ENCODE assay signal across 8 cellular contexts in genomic region chr11:73760680-73761402, GRCh38. TPM values are rescaled to one million over a fixed set of nuclear protein-coding genes. Genes with fewer than 3 reads are reported as not detected.
DNase-seq lines count a peak whose midpoint lies in the region; ATAC-seq and TF ChIP-seq lines count a peak whose summit lies in the region.

Gene RAB6A, minus strand, starts transcription at chr11:73761074. Its CDS starts 439 bp downstream, at chr11:73760635.

- TF ChIP-seq CTCF in PC-9 (conservative IDR thresholded peaks at IDR 0.05): peak; percentile 35; the same call in 1 of the 2 replicates
- TF ChIP-seq CTCF in epithelial cell of proximal tubule (conservative IDR thresholded peaks at IDR 0.05; ENCODE audit: low read depth, low read length): peak; percentile 31

- intact Hi-C loops in PC-9 (cut with micrococcal nuclease; ENCODE audit: unreplicated experiment): loop anchor here (1.0 kb wide), 1 partner anchor 18 kb away; no protein-coding TSS in a partner anchor

- no peaks in the 10 kb centered on the region for H3K9me3 ChIP-seq in PC-9 (ENCODE audit: insufficient read depth, low read depth)
- H3K9me3 ChIP-seq in mucosa of rectum (ENCODE audit: control insufficient read depth in 2 of 2, low read length in 2 of 2): no peaks in the 10 kb centered on the region

- POLR2A ChIA-PET in PC-9 (lab: Charles Lee; ENCODE audit: unreplicated experiment): interaction anchor here (0.5 to 1.7 kb wide), 10 partner anchors 18 to 635 kb away, joined by 3 to 15 read pairs (median 4); partner anchors contain the start of gene MRPL48

- peaks cover 14% of the 10 kb centered on the region; the same call in 1 of the 2 replicates for H3F3A ChIP-seq in PC-9 (ENCODE audit: insufficient read depth, low read depth)

- H3K27ac ChIP-seq in PC-9: peak within 1 kb of the TSS; percentile 58
- H3K27ac ChIP-seq in mucosa of rectum (ENCODE audit: low read depth in 2 of 2, low read length in 2 of 2): peak within 1 kb of the TSS; percentile 94 to 95

- no peaks in the 10 kb centered on the region for H3K9me2 ChIP-seq in PC-9 (ENCODE audit: insufficient read depth)

- BruUV-seq in PC-9 (replicated peaks; lab: Mats Ljungman, UMichigan): no TSS peak

- H3K4me3 ChIP-seq in PC-9: peak within 1 kb of the TSS; percentile 96
- peak within 1 kb of the TSS; percentile 92 for H3K4me3 ChIP-seq in epithelial cell of proximal tubule (ENCODE audit: low read depth, low read length)
- H3K4me3 ChIP-seq in mucosa of rectum (ENCODE audit: low read length in 2 of 2): peak within 1 kb of the TSS; percentile 85 to 87

- CTCF ChIA-PET in PC-9 (lab: Charles Lee): interaction anchor here (0.6 kb wide), 1 partner anchor 26 kb away, joined by 3 read pairs; no protein-coding TSS in a partner anchor

- H4K20me1 ChIP-seq in PC-9 (ENCODE audit: insufficient read depth): peaks cover 29% of the 10 kb centered on the region

- no peaks in the 10 kb centered on the region; the same call in 1 of the 2 replicates for H3K36me3 ChIP-seq in PC-9 (ENCODE audit: low read depth)
- no peaks in the 10 kb centered on the region for H3K36me3 ChIP-seq in mucosa of rectum (ENCODE audit: control insufficient read depth in 2 of 2, insufficient read depth in 2 of 2, low read length in 2 of 2)

- peak within 1 kb of the TSS; percentile 77 for H3K4me2 ChIP-seq in PC-9

- in situ Hi-C loops in KBM-7 (cut with MboI; ENCODE audit: low pct_unique_long_range_greater_than_20kb, low sequenced_read_pairs): no loop called here

- DNase-seq in DMS79 (lab: John Stamatoyannopoulos, UW): peak; percentile 100
- peak; percentile 100 for DNase-seq in KBM-7
- peak; percentile 98 to 100 for DNase-seq in PC-9
- peak; percentile 99 for DNase-seq in activated T-cell treated with anti-CD3 and anti-CD28 coated beads, Interleukin-2, amount 50 U/mL, for 1 hour
- peak; percentile 88 for DNase-seq in epithelial cell of proximal tubule (ENCODE audit: low read depth)
- peak; percentile 99 for DNase-seq in stimulated activated CD8-positive, alpha-beta memory T cell treated with anti-CD3 and anti-CD28 coated beads, Interleukin-4, amount 100 ng/mL, for 48 hours

- peak within 1 kb of the TSS; percentile 92 to 98 for H3K9ac ChIP-seq in mucosa of rectum (ENCODE audit: low read depth in 1 of 2, low read length in 2 of 2)

- peak within 1 kb of the TSS; percentile 94 for H2AFZ ChIP-seq in PC-9

- peaks cover 47% of the 10 kb centered on the region for H3K79me2 ChIP-seq in PC-9 (ENCODE audit: low read depth)

- H3K27me3 ChIP-seq in PC-9 (ENCODE audit: insufficient read depth, low read depth) (no peaks in the 10 kb centered on the region), mucosa of rectum (ENCODE audit: control insufficient read depth in 2 of 2, insufficient read depth in 2 of 2, low read length in 2 of 2) (no peaks in the 10 kb centered on the region)

- peaks cover 24% of the 10 kb centered on the region for H3K4me1 ChIP-seq in PC-9 (replicated peaks; ENCODE audit: insufficient read depth)
- H3K4me1 ChIP-seq in mucosa of rectum (ENCODE audit: control insufficient read depth in 2 of 2, insufficient read depth in 2 of 2, low read length in 2 of 2): peaks cover 0 to 7% of the 10 kb centered on the region in 2 donors

- ATAC-seq in GM21717 (IDR thresholded peaks at IDR 0.05; ENCODE audit: unreplicated experiment): peak; percentile 90

RNA-seq across cellular contexts. Expression of gene RAB6A, which starts in this region (rescaled TPM):
- 134 and 142 TPM in 2 replicates for total RNA-seq in PC-9 (2021)
- 71.4 and 158 TPM in 2 replicates for total RNA-seq in epithelial cell of proximal tubule

Comparison
In these comparisons a context has a peak if more than half of its experiments do, and no peak if none do; other contexts are left out.
1. Peak in every context shown above with its lines: DNase-seq, ATAC-seq, H3K4me3 ChIP-seq and H3K27ac ChIP-seq.